Comparison of ENCODE assay signal across 21 cellular contexts in the genomic region with DNA sequence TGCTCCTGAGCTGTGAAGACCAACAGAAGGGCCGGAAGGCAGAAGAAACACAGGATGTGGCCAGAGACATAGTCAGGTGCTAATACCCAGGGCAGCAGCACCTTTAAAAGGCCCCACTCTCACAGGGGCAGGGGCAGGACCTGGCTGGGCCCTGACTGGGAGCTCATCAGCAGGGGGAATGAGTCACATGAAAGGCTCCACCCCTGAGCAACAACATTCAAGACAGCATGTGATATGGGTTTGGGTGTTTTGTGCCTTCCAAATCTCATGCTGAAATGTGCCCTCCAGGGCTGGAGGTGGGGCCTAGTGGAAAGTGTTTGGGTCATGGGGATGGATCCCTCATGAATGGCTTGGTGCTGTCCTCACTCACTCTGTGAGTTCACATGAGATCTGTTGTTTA.
DNase-seq lines count a peak whose midpoint lies in the region; ATAC-seq lines count a peak whose summit lies in the region.
"Had no signal": no experiment of that assay in that cellular context is flagged by ENCODE, and none has a peak within 500 bp of the region (broad histone marks: within the 10 kb centered on the region; RNA-seq: fewer than 3 reads in every experiment).

No MANE protein-coding gene starts in this region.

- peaks cover 2% of the 10 kb centered on the region for H3K27me3 Mint-ChIP-seq in activated T-helper 1 cell treated with anti-CD3 and anti-CD28 coated beads, Interleukin-12 subunit alpha, Interleukin-12 subunit beta, Interleukin-2, Interleukin-4 antibody, amounts not matched to agents 30 ng/mL and 10 ng/mL and 1 ng/mL, durations not matched to agents 14 hours and 24 hours and 36 hours (ENCODE audit: insufficient read depth)

- DNase-seq in stimulated activated CD8-positive, alpha-beta memory T cell treated with anti-CD3 and anti-CD28 coated beads, Interleukin-7, amount 100 ng/mL, for 4 hours (ENCODE audit: low read depth in 2 of 2): peak; percentile 2 to 7
- no peak for DNase-seq in stimulated activated CD8-positive, alpha-beta memory T cell treated with anti-CD3 and anti-CD28 coated beads, Interleukin-4, amount 100 ng/mL, for 48 hours
- DNase-seq in SW480 (ENCODE audit: low spot score) (peak; percentile 20), kidney tubule cell (ENCODE audit: low spot score) (peak; percentile 24), sciatic nerve (ENCODE audit: low spot score) (no peak)
- no peak for DNase-seq in activated T-helper 1 cell treated with anti-CD3 and anti-CD28 coated beads, Interleukin-12 subunit alpha, Interleukin-12 subunit beta, Interleukin-2, Interleukin-4 antibody, amounts not matched to agents 30 ng/mL and 10 ng/mL and 1 ng/mL, durations not matched to agents 14 hours and 24 hours and 36 hours (ENCODE audit: low spot score)
- DNase-seq: activated naive CD4-positive, alpha-beta T cell treated with anti-CD3 and anti-CD28 coated beads, Interleukin-2, amount 10 ng/mL, durations not matched to agents 7 days and 5 days; AML-193; Caco-2; head of caudate nucleus; Karpas-422; left ventricle myocardium superior; NCI-H2107; NCI-H526 treated with DMSO at 0.1 percent for 48 hours; nucleus accumbens; PC-3; retina; tibial artery had no signal

- H3K27ac Mint-ChIP-seq in activated T-helper 1 cell treated with anti-CD3 and anti-CD28 coated beads, Interleukin-12 subunit alpha, Interleukin-12 subunit beta, Interleukin-2, Interleukin-4 antibody, amounts not matched to agents 30 ng/mL and 10 ng/mL and 1 ng/mL, durations not matched to agents 14 hours and 24 hours and 36 hours: no peak overlapping the region
- H3K27ac Mint-ChIP-seq: activated naive CD4-positive, alpha-beta T cell treated with anti-CD3 and anti-CD28 coated beads, Interleukin-2, amount 10 ng/mL, durations not matched to agents 7 days and 5 days; stimulated activated memory B cell treated with anti-CD40 and anti-IgM and Interleukin-4, amounts not matched to agents 10 μg/mL and 1 μg/mL and 100 μg/mL, for 72 hours; WTC11 had no signal

- H3K9me3 Mint-ChIP-seq in activated T-helper 1 cell treated with anti-CD3 and anti-CD28 coated beads, Interleukin-12 subunit alpha, Interleukin-12 subunit beta, Interleukin-2, Interleukin-4 antibody, amounts not matched to agents 30 ng/mL and 10 ng/mL and 1 ng/mL, durations not matched to agents 14 hours and 24 hours and 36 hours: peaks cover 9% of the 10 kb centered on the region
- H3K9me3 Mint-ChIP-seq: stimulated activated memory B cell treated with anti-CD40 and anti-IgM and Interleukin-4, amounts not matched to agents 10 μg/mL and 1 μg/mL and 100 μg/mL, for 72 hours had no signal

- H3K4me3 Mint-ChIP-seq in activated T-helper 1 cell treated with anti-CD3 and anti-CD28 coated beads, Interleukin-12 subunit alpha, Interleukin-12 subunit beta, Interleukin-2, Interleukin-4 antibody, amounts not matched to agents 30 ng/mL and 10 ng/mL and 1 ng/mL, durations not matched to agents 14 hours and 24 hours and 36 hours: no peak overlapping the region
- H3K4me3 Mint-ChIP-seq: activated naive CD4-positive, alpha-beta T cell treated with anti-CD3 and anti-CD28 coated beads, Interleukin-2, amount 10 ng/mL, durations not matched to agents 7 days and 5 days; stimulated activated memory B cell treated with anti-CD40 and anti-IgM and Interleukin-4, amounts not matched to agents 10 μg/mL and 1 μg/mL and 100 μg/mL, for 72 hours; WTC11 had no signal

- peaks cover 37% of the 10 kb centered on the region for H3K4me1 Mint-ChIP-seq in activated T-helper 1 cell treated with anti-CD3 and anti-CD28 coated beads, Interleukin-12 subunit alpha, Interleukin-12 subunit beta, Interleukin-2, Interleukin-4 antibody, amounts not matched to agents 30 ng/mL and 10 ng/mL and 1 ng/mL, durations not matched to agents 14 hours and 24 hours and 36 hours (ENCODE audit: low read depth)
- H3K4me1 Mint-ChIP-seq: stimulated activated memory B cell treated with anti-CD40 and anti-IgM and Interleukin-4, amounts not matched to agents 10 μg/mL and 1 μg/mL and 100 μg/mL, for 72 hours had no signal

- intact Hi-C loops in activated T-helper 1 cell treated with anti-CD3 and anti-CD28 coated beads, Interleukin-12 subunit alpha, Interleukin-12 subunit beta, Interleukin-2, Interleukin-4 antibody, amounts not matched to agents 30 ng/mL and 10 ng/mL and 1 ng/mL, durations not matched to agents 14 hours and 24 hours and 36 hours (cut with micrococcal nuclease): no loop called here
- intact Hi-C loops in sciatic nerve (cut with DNase I): loop anchor here (10.0 kb wide), 2 partner anchors 552 to 608 kb away; no protein-coding TSS in a partner anchor

- ATAC-seq in sciatic nerve (no peak), GM21717 (IDR thresholded peaks at IDR 0.05; ENCODE audit: unreplicated experiment) (no peak)
- ATAC-seq: left ventricle myocardium superior, PC-3, WTC11 had no signal

- peaks cover 2% of the 10 kb centered on the region for H3K36me3 Mint-ChIP-seq in activated T-helper 1 cell treated with anti-CD3 and anti-CD28 coated beads, Interleukin-12 subunit alpha, Interleukin-12 subunit beta, Interleukin-2, Interleukin-4 antibody, amounts not matched to agents 30 ng/mL and 10 ng/mL and 1 ng/mL, durations not matched to agents 14 hours and 24 hours and 36 hours (ENCODE audit: low read depth)
- H3K36me3 Mint-ChIP-seq: activated naive CD4-positive, alpha-beta T cell treated with anti-CD3 and anti-CD28 coated beads, Interleukin-2, amount 10 ng/mL, durations not matched to agents 7 days and 5 days; stimulated activated memory B cell treated with anti-CD40 and anti-IgM and Interleukin-4, amounts not matched to agents 10 μg/mL and 1 μg/mL and 100 μg/mL, for 72 hours had no signal

Comparison
In these comparisons a context has a peak if more than half of its experiments do, and no peak if none do; other contexts are left out.
1. DNase-seq: peak in stimulated activated CD8-positive, alpha-beta memory T cell treated with anti-CD3 and anti-CD28 coated beads, Interleukin-7, amount 100 ng/mL, for 4 hours (2 of 2), SW480 (single experiment) and kidney tubule cell (single experiment); none in stimulated activated CD8-positive, alpha-beta memory T cell treated with anti-CD3 and anti-CD28 coated beads, Interleukin-4, amount 100 ng/mL, for 48 hours (single experiment), activated T-helper 1 cell treated with anti-CD3 and anti-CD28 coated beads, Interleukin-12 subunit alpha, Interleukin-12 subunit beta, Interleukin-2, Interleukin-4 antibody, amounts not matched to agents 30 ng/mL and 10 ng/mL and 1 ng/mL, durations not matched to agents 14 hours and 24 hours and 36 hours (single experiment) and sciatic nerve (single experiment).